In genomic region chr3:55494976-55495375, GRCh38 we compare ENCODE assay signal across 8 cellular contexts. TPM values are rescaled to one million over a fixed set of nuclear protein-coding genes. Genes with fewer than 3 reads are reported as not detected.
"Had no signal": no experiment of that assay in that cellular context is flagged by ENCODE, and none has a peak within 500 bp of the region (broad histone marks: within the 10 kb centered on the region; RNA-seq: fewer than 3 reads in every experiment).

No MANE protein-coding gene starts in this region.

- H3K27ac ChIP-seq: GM23248 had no signal

- H3K4me1 ChIP-seq: HAP-1 had no signal

- H3K27me3 Mint-ChIP-seq: IgD-negative memory B cell had no signal

- H2AFZ ChIP-seq: GM23248 had no signal

- H3K4me1 Mint-ChIP-seq: IgD-negative memory B cell had no signal

- FAIRE-seq: HTR-8/SVneo had no signal

- H3K4me3 Mint-ChIP-seq: IgD-negative memory B cell had no signal

- H3K36me3 Mint-ChIP-seq: IgD-negative memory B cell had no signal

- H3K27ac Mint-ChIP-seq: IgD-negative memory B cell had no signal

- H3K9me3 ChIP-seq: HAP-1 had no signal

- ATAC-seq: HCT116 had no signal

- H3K9ac ChIP-seq: GM23248 had no signal

- H3K4me3 ChIP-seq: GM23248, HAP-1 had no signal

- H3K36me3 ChIP-seq: HAP-1 had no signal

- DNase-seq: GM23248, GOT3, H7 had no signal

RNA-seq across cellular contexts. Expression of gene WNT5A, which starts 7.9 kb away (rescaled TPM):
- total RNA-seq: HT-29 had no signal
- polyA plus RNA-seq: IgD-negative memory B cell had no signal
